8 cellular contexts compared by ENCODE assay signal in genomic region chr22:25081409-25081824, GRCh38.
DNase-seq lines count a peak whose midpoint lies in the region; ATAC-seq and TF ChIP-seq lines count a peak whose summit lies in the region.

No MANE protein-coding gene starts in this region.

- no peak for TF ChIP-seq CTCF in vagina (IDR thresholded peaks at IDR 0.05)

- H3K27me3 Mint-ChIP-seq in activated naive CD4-positive, alpha-beta T cell treated with anti-CD3 and anti-CD28 coated beads, Interleukin-2, amount 10 ng/mL, durations not matched to agents 7 days and 5 days: no peaks in the 10 kb centered on the region

- TF ChIP-seq POLR2A in vagina (IDR thresholded peaks at IDR 0.05): no peak

- ATAC-seq in GM21717 (IDR thresholded peaks at IDR 0.05; ENCODE audit: unreplicated experiment): no peak

- intact Hi-C loops in vagina (cut with DNase I): no loop called here

- no peaks in the 10 kb centered on the region for H3K36me3 ChIP-seq in vagina

- peaks cover 59% of the 10 kb centered on the region for H3K4me1 Mint-ChIP-seq in activated naive CD4-positive, alpha-beta T cell treated with anti-CD3 and anti-CD28 coated beads, Interleukin-2, amount 10 ng/mL, durations not matched to agents 7 days and 5 days

- H3K4me1 ChIP-seq in vagina: no peaks in the 10 kb centered on the region

- H3K4me3 ChIP-seq in vagina: no peak overlapping the region

- H3K27ac ChIP-seq in vagina: no peak overlapping the region

- no peaks in the 10 kb centered on the region for H3K27me3 ChIP-seq in vagina

- peaks cover 8% of the 10 kb centered on the region for H3K36me3 Mint-ChIP-seq in activated naive CD4-positive, alpha-beta T cell treated with anti-CD3 and anti-CD28 coated beads, Interleukin-2, amount 10 ng/mL, durations not matched to agents 7 days and 5 days

- CTCF ChIA-PET in activated naive CD4-positive, alpha-beta T cell treated with anti-CD3 and anti-CD28 coated beads, Interleukin-2, amount 10 ng/mL, durations not matched to agents 7 days and 5 days (lab: Charles Lee): interaction anchor here (0.6 to 3.4 kb wide), 17 partner anchors 9 to 277 kb away, joined by 3 to 16 read pairs (median 5); no protein-coding TSS in a partner anchor

- no peak overlapping the region for H3K4me3 Mint-ChIP-seq in activated naive CD4-positive, alpha-beta T cell treated with anti-CD3 and anti-CD28 coated beads, Interleukin-2, amount 10 ng/mL, durations not matched to agents 7 days and 5 days

- DNase-seq in activated gamma-delta T cell treated with Interleukin-2 at 50 U/mL for 16 hours: peak; percentile 58
- DNase-seq in activated gamma-delta T cell (lab: John Stamatoyannopoulos, UW): no peak
- DNase-seq in NCI-H69 (lab: John Stamatoyannopoulos, UW): peak; percentile 79
- DNase-seq in activated naive CD4-positive, alpha-beta T cell treated with anti-CD3 and anti-CD28 coated beads, Interleukin-2, amount 10 ng/mL, durations not matched to agents 7 days and 5 days: peak; percentile 74
- peak; percentile 27 for DNase-seq in hepatic stellate cell (ENCODE audit: low spot score)
- DNase-seq in stimulated activated CD8-positive, alpha-beta memory T cell treated with anti-CD3 and anti-CD28 coated beads, Interleukin-7, amount 100 ng/mL, for 4 hours (ENCODE audit: low read depth in 2 of 2): peak; percentile 16 to 23
- DNase-seq in vagina (ENCODE audit: extremely low spot score in 2 of 2): no peak

- H3K9me3 ChIP-seq in vagina: no peaks in the 10 kb centered on the region

- H3K27ac Mint-ChIP-seq in activated naive CD4-positive, alpha-beta T cell treated with anti-CD3 and anti-CD28 coated beads, Interleukin-2, amount 10 ng/mL, durations not matched to agents 7 days and 5 days: no peak overlapping the region

- no peaks in the 10 kb centered on the region for H3K9me3 Mint-ChIP-seq in activated naive CD4-positive, alpha-beta T cell treated with anti-CD3 and anti-CD28 coated beads, Interleukin-2, amount 10 ng/mL, durations not matched to agents 7 days and 5 days

Comparison
In these comparisons a context has a peak if more than half of its experiments do, and no peak if none do; other contexts are left out.
1. DNase-seq: peak in activated gamma-delta T cell treated with Interleukin-2 at 50 U/mL for 16 hours (single experiment), NCI-H69 (single experiment), activated naive CD4-positive, alpha-beta T cell treated with anti-CD3 and anti-CD28 coated beads, Interleukin-2, amount 10 ng/mL, durations not matched to agents 7 days and 5 days (single experiment), hepatic stellate cell (single experiment) and stimulated activated CD8-positive, alpha-beta memory T cell treated with anti-CD3 and anti-CD28 coated beads, Interleukin-7, amount 100 ng/mL, for 4 hours (2 of 2); none in activated gamma-delta T cell (single experiment) and vagina (0 of 2).